In genomic region chr16:46690281-46691178, GRCh38 we compare ENCODE assay signal across 1 cellular context.
TF ChIP-seq lines count a peak whose summit lies in the region.

No MANE protein-coding gene starts in this region.

TF ChIP-seq in HepG2, 621 proteins besides CTCF, POLR2A, EP300 and RAD21 (continued from another document and continues in another):
- TF ChIP-seq RFXAP (CRISPR knock-in tag; IDR thresholded peaks at IDR 0.05; ENCODE audit: borderline replicate concordance): no peak; the same call in 1 of the 2 replicates
- no peak for TF ChIP-seq ZNF776 (CRISPR knock-in tag; IDR thresholded peaks at IDR 0.05)
- no peak for TF ChIP-seq JUN (CRISPR knock-in tag; IDR thresholded peaks at IDR 0.05)
- no peak for TF ChIP-seq ZNF362 (CRISPR knock-in tag; IDR thresholded peaks at IDR 0.05; ENCODE audit: borderline replicate concordance)
- no peak for TF ChIP-seq ZNF256 (CRISPR knock-in tag; conservative IDR thresholded peaks at IDR 0.05)
- TF ChIP-seq MXD1 (CRISPR knock-in tag; IDR thresholded peaks at IDR 0.05): no peak
- no peak for TF ChIP-seq SMARCC2 (IDR thresholded peaks at IDR 0.05)
- TF ChIP-seq SOX6 (IDR thresholded peaks at IDR 0.05): no peak
- no peak for TF ChIP-seq SOX6 (CRISPR knock-in tag; IDR thresholded peaks at IDR 0.05)
- TF ChIP-seq TFE3 (CRISPR knock-in tag; IDR thresholded peaks at IDR 0.05): peak; percentile 85
- no peak for TF ChIP-seq MAZ (IDR thresholded peaks at IDR 0.05; ENCODE audit: borderline replicate concordance, low read depth, low read length)
- TF ChIP-seq MAZ (CRISPR knock-in tag; IDR thresholded peaks at IDR 0.05; ENCODE audit: low read depth): no peak
- TF ChIP-seq SPEN (CRISPR knock-in tag; IDR thresholded peaks at IDR 0.05; ENCODE audit: low read depth): peak; percentile 14; the same call in 1 of the 2 replicates
- 0 out of 2 replicates have a peak, but pooled peaks have one; percentile 16 for TF ChIP-seq THRA (CRISPR knock-in tag; IDR thresholded peaks at IDR 0.05; ENCODE audit: borderline replicate concordance)
- no peak for TF ChIP-seq ELF4 (CRISPR knock-in tag; IDR thresholded peaks at IDR 0.05; ENCODE audit: borderline replicate concordance)
- no peak for TF ChIP-seq U2AF2 (IDR thresholded peaks at IDR 0.05; ENCODE audit: low read depth, low read length)
- no peak for TF ChIP-seq MZF1 (CRISPR knock-in tag; IDR thresholded peaks at IDR 0.05; ENCODE audit: borderline replicate concordance)
- TF ChIP-seq SRSF9 (IDR thresholded peaks at IDR 0.05; ENCODE audit: borderline replicate concordance, insufficient read depth, low read depth, low read length, poor library complexity, severe bottlenecking): no peak
- no peak for TF ChIP-seq IRF1 (CRISPR knock-in tag; IDR thresholded peaks at IDR 0.05; ENCODE audit: low read depth)
- TF ChIP-seq NR2F6 (IDR thresholded peaks at IDR 0.05): no peak
- peak; percentile 50 for TF ChIP-seq NR2F6 (CRISPR knock-in tag; IDR thresholded peaks at IDR 0.05)
- TF ChIP-seq HDAC2 (CRISPR knock-in tag; IDR thresholded peaks at IDR 0.05): peak; percentile 73
- no peak for TF ChIP-seq MAFG (CRISPR knock-in tag; IDR thresholded peaks at IDR 0.05)
- no peak for TF ChIP-seq LRRFIP1 (CRISPR knock-in tag; conservative IDR thresholded peaks at IDR 0.05)
- 0 out of 2 replicates have a peak, but pooled peaks have one; percentile 20 for TF ChIP-seq ZNF33B (CRISPR knock-in tag; IDR thresholded peaks at IDR 0.05)
- no peak for TF ChIP-seq RFX5 (IDR thresholded peaks at IDR 0.05; ENCODE audit: low read depth, low read length)
- no peak for TF ChIP-seq SIX1 (CRISPR knock-in tag; IDR thresholded peaks at IDR 0.05; ENCODE audit: borderline replicate concordance)
- TF ChIP-seq ZNF703 (CRISPR knock-in tag; IDR thresholded peaks at IDR 0.05; ENCODE audit: borderline replicate concordance): no peak
- TF ChIP-seq YEATS2 (CRISPR knock-in tag; IDR thresholded peaks at IDR 0.05; ENCODE audit: borderline replicate concordance): no peak
- no peak for TF ChIP-seq ZNF781 (CRISPR knock-in tag; IDR thresholded peaks at IDR 0.05; ENCODE audit: borderline replicate concordance, not compliant biosample characterization)
- no peak for TF ChIP-seq RBAK (CRISPR knock-in tag; IDR thresholded peaks at IDR 0.05)
- 0 out of 2 replicates have a peak, but pooled peaks have one; percentile 17 for TF ChIP-seq DNMT3B (CRISPR knock-in tag; conservative IDR thresholded peaks at IDR 0.05)
- TF ChIP-seq FOXO1 (CRISPR knock-in tag; IDR thresholded peaks at IDR 0.05): peak; percentile 51; the same call in 1 of the 2 replicates
- no peak for TF ChIP-seq MXD3 (CRISPR knock-in tag; IDR thresholded peaks at IDR 0.05)
- peak; percentile 76 for TF ChIP-seq UBTF (CRISPR knock-in tag; IDR thresholded peaks at IDR 0.05)
- TF ChIP-seq PPARG (CRISPR knock-in tag; conservative IDR thresholded peaks at IDR 0.05): no peak
- TF ChIP-seq GPN1 (CRISPR knock-in tag; IDR thresholded peaks at IDR 0.05; ENCODE audit: borderline replicate concordance): no peak
- TF ChIP-seq ZNF773 (CRISPR knock-in tag; IDR thresholded peaks at IDR 0.05; ENCODE audit: borderline replicate concordance): no peak
- no peak for TF ChIP-seq ZNF367 (CRISPR knock-in tag; IDR thresholded peaks at IDR 0.05; ENCODE audit: borderline replicate concordance)
- no peak for TF ChIP-seq ZNF3 (CRISPR knock-in tag; IDR thresholded peaks at IDR 0.05)
- TF ChIP-seq HNRNPK (IDR thresholded peaks at IDR 0.05; ENCODE audit: low read depth, low read length, poor library complexity, severe bottlenecking): no peak
- no peak for TF ChIP-seq ZBTB3 (CRISPR knock-in tag; IDR thresholded peaks at IDR 0.05; ENCODE audit: borderline replicate concordance, low read depth)
- no peak for TF ChIP-seq ZNF143 (CRISPR knock-in tag; IDR thresholded peaks at IDR 0.05)
- no peak for TF ChIP-seq NR3C1 (CRISPR knock-in tag; IDR thresholded peaks at IDR 0.05)
- no peak for TF ChIP-seq NRL (CRISPR knock-in tag; IDR thresholded peaks at IDR 0.05; ENCODE audit: borderline replicate concordance)
- TF ChIP-seq ZNF234 (CRISPR knock-in tag; conservative IDR thresholded peaks at IDR 0.05): peak; percentile 64; the same call in 1 of the 2 replicates
- TF ChIP-seq ZNF260 (CRISPR knock-in tag; IDR thresholded peaks at IDR 0.05; ENCODE audit: borderline replicate concordance, low read depth): no peak
- no peak for TF ChIP-seq HNF1A (IDR thresholded peaks at IDR 0.05; ENCODE audit: low read depth)
- no peak for TF ChIP-seq HNF1A (CRISPR knock-in tag; IDR thresholded peaks at IDR 0.05; ENCODE audit: borderline replicate concordance)
- TF ChIP-seq SP2 (CRISPR knock-in tag; IDR thresholded peaks at IDR 0.05): no peak
- TF ChIP-seq ZNF790 (CRISPR knock-in tag; IDR thresholded peaks at IDR 0.05; ENCODE audit: borderline replicate concordance): no peak
- TF ChIP-seq MEIS2 (CRISPR knock-in tag; IDR thresholded peaks at IDR 0.05): no peak
- TF ChIP-seq ZSCAN25 (CRISPR knock-in tag; IDR thresholded peaks at IDR 0.05): no peak
- no peak for TF ChIP-seq ZNF672 (CRISPR knock-in tag; IDR thresholded peaks at IDR 0.05)
- peak; percentile 1 for TF ChIP-seq PTBP1 (IDR thresholded peaks at IDR 0.05; ENCODE audit: low read depth, low read length, poor library complexity, severe bottlenecking)
- TF ChIP-seq NFKB2 (CRISPR knock-in tag; IDR thresholded peaks at IDR 0.05; ENCODE audit: borderline replicate concordance): peak; percentile 33; the same call in 1 of the 2 replicates
- TF ChIP-seq HNRNPUL1 (IDR thresholded peaks at IDR 0.05; ENCODE audit: low read depth, low read length): no peak
- no peak for TF ChIP-seq ZFP82 (CRISPR knock-in tag; IDR thresholded peaks at IDR 0.05; ENCODE audit: borderline replicate concordance)
- TF ChIP-seq NFIC (IDR thresholded peaks at IDR 0.05; ENCODE audit: low read length): no peak
